ENCODE assay signal across 7 cellular contexts in genomic region chr12:39848226-39848625, GRCh38.
DNase-seq lines count a peak whose midpoint lies in the region; ATAC-seq, FAIRE-seq and TF ChIP-seq lines count a peak whose summit lies in the region.
"Not testable (repeated sequence)": the region's sequence is repeated elsewhere in the genome, so short reads cannot be mapped to it uniquely, and the experiment has no call there.

No MANE protein-coding gene starts in this region.

- intact Hi-C loops in GM12878 (cut with micrococcal nuclease; ENCODE audit: unreplicated experiment) = not testable (repeated sequence)

- H3K9ac ChIP-seq in GM12878 (ENCODE audit: control insufficient read depth, insufficient read depth, low read length) = not testable (repeated sequence)

- not testable (repeated sequence) for H3K4me3 ChIP-seq in GM12878

- ATAC-seq in GM18508 (IDR thresholded peaks at IDR 0.05; ENCODE audit: insufficient read depth, unreplicated experiment) (peak; percentile 43), GM18867 (IDR thresholded peaks at IDR 0.05; ENCODE audit: unreplicated experiment) (peak; percentile 40), GM18909 (IDR thresholded peaks at IDR 0.05; ENCODE audit: poor library complexity, unreplicated experiment) (peak; percentile 66), GM21381 (IDR thresholded peaks at IDR 0.05; ENCODE audit: unreplicated experiment) (peak; percentile 58), HG02763 (IDR thresholded peaks at IDR 0.05; ENCODE audit: unreplicated experiment) (peak; percentile 52), HG03175 (IDR thresholded peaks at IDR 0.05; ENCODE audit: unreplicated experiment) (peak; percentile 40)
- not testable (repeated sequence) for ATAC-seq in GM12878

- H3K9me3 ChIP-seq in GM12878 (replicated peaks; ENCODE audit: control insufficient read depth, insufficient read depth, low read length) = not testable (repeated sequence)

- SMC1A ChIA-PET in GM12878 (lab: Charles Lee; ENCODE audit: uncharacterized antibody, unreplicated experiment) = interaction anchor here (1.0 to 1.8 kb wide), 3 partner anchors 13 to 45 kb away, joined by 3 to 4 read pairs (median 3); no protein-coding TSS in a partner anchor

- WGBS in GM12878 (ENCODE audit: insufficient coverage, insufficient replicate concordance, low lambda C conversion rate, missing lambda C conversion rate) = 29% methylated on average over 1 of the region's 1 CpG

- not testable (repeated sequence) for H3K36me3 ChIP-seq in GM12878 (ENCODE audit: control insufficient read depth in 2 of 2, insufficient read depth in 2 of 2, low read length in 1 of 2)

- not testable (repeated sequence) for H3K4me1 ChIP-seq in GM12878 (ENCODE audit: control insufficient read depth, insufficient read depth, low read length)

- H3K4me2 ChIP-seq in GM12878 (ENCODE audit: control insufficient read depth, insufficient read depth) = not testable (repeated sequence)

- BruUV-seq in GM12878 (replicated peaks; lab: Mats Ljungman, UMichigan) = not testable (repeated sequence)

- not testable (repeated sequence) for H2AFZ ChIP-seq in GM12878 (ENCODE audit: control insufficient read depth, low read depth, low read length)

- H3K27me3 ChIP-seq in GM12878 (replicated peaks in 1 of 2; ENCODE audit: control insufficient read depth in 2 of 2, insufficient read depth in 2 of 2, low read length in 1 of 2) = not testable (repeated sequence)

- FAIRE-seq in GM12878 (lab: Jason Lieb, UNC) = not testable (repeated sequence)

- not testable (repeated sequence) for DNase-seq in GM12878 (ENCODE audit: low read depth, low spot score)

- TF ChIP-seq CTCF in GM12878 (IDR thresholded peaks at IDR 0.05 in 2 of 3, conservative IDR thresholded peaks at IDR 0.05 in 1 of 3; ENCODE audit: control insufficient read depth in 2 of 3, extremely low read depth in 1 of 3, insufficient read depth in 1 of 3, low read depth in 3 of 3, low read length in 3 of 3) = not testable (repeated sequence)

- in situ Hi-C loops in GM12878 (cut with MboI) = not testable (repeated sequence)

- not testable (repeated sequence) for H3K27ac ChIP-seq in GM12878 (ENCODE audit: control insufficient read depth, insufficient read depth)

- POLR2A ChIA-PET in GM12878 (lab: Charles Lee) = not testable (repeated sequence)

- RAD21 ChIA-PET in GM12878 (lab: Charles Lee; ENCODE audit: unreplicated experiment) = not testable (repeated sequence)

- not testable (repeated sequence) for TF ChIP-seq EP300 in GM12878 (IDR thresholded peaks at IDR 0.05; ENCODE audit: borderline replicate concordance in 1 of 2, control insufficient read depth in 1 of 2, low read depth in 2 of 2, low read length in 2 of 2)

- TF ChIP-seq RAD21 in GM12878 (IDR thresholded peaks at IDR 0.05; ENCODE audit: insufficient read depth, low read depth, low read length) = not testable (repeated sequence)

- CTCF ChIA-PET in GM12878 (lab: Yijun Ruan, JAX) = interaction anchor here (1.5 kb wide), 1 partner anchor 162 kb away, joined by 4 read pairs; no protein-coding TSS in a partner anchor

- not testable (repeated sequence) for H3K79me2 ChIP-seq in GM12878 (ENCODE audit: control insufficient read depth, insufficient read depth, low read length)

- not testable (repeated sequence) for TF ChIP-seq POLR2A in GM12878 (IDR thresholded peaks at IDR 0.05; ENCODE audit: low read depth, low read length)

- H4K20me1 ChIP-seq in GM12878 (ENCODE audit: control insufficient read depth, insufficient read depth) = not testable (repeated sequence)

TF ChIP-seq in GM12878, 131 proteins besides CTCF, POLR2A, EP300 and RAD21:
- TF ChIP-seq MTA2 (IDR thresholded peaks at IDR 0.05; ENCODE audit: low read depth) (0 out of 2 replicates have a peak, but pooled peaks have one; percentile 49), ATF7 (IDR thresholded peaks at IDR 0.05; ENCODE audit: low read depth) (peak; percentile 24; the same call in 1 of the 2 replicates), IKZF2 (IDR thresholded peaks at IDR 0.05) (peak in 1 of 2 experiments; percentile 29; a peak in 1 of 4 replicates)
